ENCODE assay signal across 14 cellular contexts in genomic region chr6:28824793-28825731, GRCh38.
DNase-seq lines count a peak whose midpoint lies in the region; ATAC-seq and TF ChIP-seq lines count a peak whose summit lies in the region.
"Had no signal": no experiment of that assay in that cellular context is flagged by ENCODE, and none has a peak within 500 bp of the region (broad histone marks: within the 10 kb centered on the region; RNA-seq: fewer than 3 reads in every experiment).

No MANE protein-coding gene starts in this region.

- H3K36me3 Mint-ChIP-seq in activated naive CD4-positive, alpha-beta T cell treated with anti-CD3 and anti-CD28 coated beads, Interleukin-2, amount 10 ng/mL, durations not matched to agents 7 days and 5 days = peaks cover 3% of the 10 kb centered on the region
- H3K36me3 Mint-ChIP-seq in activated naive CD4-positive, alpha-beta T cell treated with anti-CD3 and anti-CD28 coated beads, Interleukin-2, amount 50 U/mL, for 72 hours = peaks cover 0 to 22% of the 10 kb centered on the region in 2 donors

- POLR2A ChIA-PET in SK-N-SH (lab: Yijun Ruan, JAX) = no interaction called here

- no peaks in the 10 kb centered on the region for H3K36me3 ChIP-seq in SK-N-SH (replicated peaks in 1 of 2; ENCODE audit: control insufficient read depth in 1 of 2, insufficient read depth in 2 of 2, low read length in 1 of 2)
- H3K36me3 ChIP-seq in iPS-15b (ENCODE audit: control insufficient read depth, insufficient read depth, low read length) = no peaks in the 10 kb centered on the region
- no peaks in the 10 kb centered on the region for H3K36me3 ChIP-seq in thoracic aorta
- H3K36me3 ChIP-seq: tibial artery had no signal

- peaks cover 3% of the 10 kb centered on the region for H3K4me1 Mint-ChIP-seq in activated naive CD4-positive, alpha-beta T cell treated with anti-CD3 and anti-CD28 coated beads, Interleukin-2, amount 10 ng/mL, durations not matched to agents 7 days and 5 days

- no peak for ATAC-seq in activated naive CD4-positive, alpha-beta T cell treated with anti-CD3 and anti-CD28 coated beads, Interleukin-2, amount 50 U/mL, for 72 hours
- ATAC-seq in thoracic aorta (ENCODE audit: insufficient number of reproducible peaks, low FRiP score, low read depth) = no peak
- no peak for ATAC-seq in GM21723 (IDR thresholded peaks at IDR 0.05; ENCODE audit: unreplicated experiment)
- no peak for ATAC-seq in GM18867 (IDR thresholded peaks at IDR 0.05; ENCODE audit: unreplicated experiment)

- no peaks in the 10 kb centered on the region for H3K9me2 ChIP-seq in SK-N-SH

- no peak overlapping the region for H2AFZ ChIP-seq in SK-N-SH (ENCODE audit: low read depth)

- H4K20me1 ChIP-seq in SK-N-SH (ENCODE audit: insufficient read depth) = no peaks in the 10 kb centered on the region

- TF ChIP-seq CTCF in SK-N-SH (IDR thresholded peaks at IDR 0.05) (no peak), thoracic aorta (IDR thresholded peaks at IDR 0.05) (no peak)

- TF ChIP-seq RAD21 in SK-N-SH (IDR thresholded peaks at IDR 0.05; ENCODE audit: low read length) = no peak

- H3K27ac Mint-ChIP-seq in activated naive CD4-positive, alpha-beta T cell treated with anti-CD3 and anti-CD28 coated beads, Interleukin-2, amount 10 ng/mL, durations not matched to agents 7 days and 5 days = no peak overlapping the region
- H3K27ac Mint-ChIP-seq in activated naive CD4-positive, alpha-beta T cell treated with anti-CD3 and anti-CD28 coated beads, Interleukin-2, amount 50 U/mL, for 72 hours = no peak overlapping the region
- H3K27ac Mint-ChIP-seq: activated B cell treated with CpG ODN at 0.5 μM for 24 hours, CD14-positive monocyte had no signal

- H3K9me3 ChIP-seq in SK-N-SH = no peaks in the 10 kb centered on the region
- H3K9me3 ChIP-seq in iPS-15b (ENCODE audit: control insufficient read depth, insufficient read depth, low read length) = no peaks in the 10 kb centered on the region
- H3K9me3 ChIP-seq in thoracic aorta = no peaks in the 10 kb centered on the region

- H3K27ac ChIP-seq in SK-N-SH (ENCODE audit: low read depth in 2 of 2, low read length in 1 of 2) = no peak overlapping the region
- H3K27ac ChIP-seq in thoracic aorta = no peak overlapping the region
- H3K27ac ChIP-seq: tibial artery had no signal

- no peaks in the 10 kb centered on the region for H3F3A ChIP-seq in SK-N-SH (replicated peaks; ENCODE audit: insufficient read depth)

- H3K4me1 ChIP-seq in SK-N-SH (ENCODE audit: control insufficient read depth in 1 of 2, insufficient read depth in 2 of 2, low read depth in 1 of 2, low read length in 1 of 2) (no peaks in the 10 kb centered on the region), iPS-15b (ENCODE audit: control insufficient read depth, insufficient read depth, low read length) (peaks cover 5% of the 10 kb centered on the region), thoracic aorta (ENCODE audit: control insufficient read depth in 1 of 2, low read depth in 2 of 2) (no peaks in the 10 kb centered on the region)

- H3K4me3 Mint-ChIP-seq in activated naive CD4-positive, alpha-beta T cell treated with anti-CD3 and anti-CD28 coated beads, Interleukin-2, amount 10 ng/mL, durations not matched to agents 7 days and 5 days = peak overlapping the region; percentile 3
- H3K4me3 Mint-ChIP-seq: activated B cell treated with CpG ODN at 0.5 μM for 24 hours had no signal

- H3K9ac ChIP-seq in SK-N-SH (no peak overlapping the region), iPS-15b (ENCODE audit: low read depth, low read length) (no peak overlapping the region)

- peaks cover 76% of the 10 kb centered on the region for H3K27me3 Mint-ChIP-seq in activated naive CD4-positive, alpha-beta T cell treated with anti-CD3 and anti-CD28 coated beads, Interleukin-2, amount 10 ng/mL, durations not matched to agents 7 days and 5 days

- H3K79me2 ChIP-seq in SK-N-SH (ENCODE audit: insufficient read depth) = no peaks in the 10 kb centered on the region

- H3K27me3 ChIP-seq in SK-N-SH (ENCODE audit: insufficient read depth) = peaks cover 64% of the 10 kb centered on the region
- H3K27me3 ChIP-seq in iPS-15b (ENCODE audit: control insufficient read depth, insufficient read depth, low read length) = peaks cover 85% of the 10 kb centered on the region
- peaks cover 19% of the 10 kb centered on the region for H3K27me3 ChIP-seq in thoracic aorta (replicated peaks; ENCODE audit: insufficient read depth)

- H3K4me2 ChIP-seq in SK-N-SH = no peak overlapping the region; the same call in 1 of the 2 replicates

- no peak for DNase-seq in activated naive CD4-positive, alpha-beta T cell treated with anti-CD3 and anti-CD28 coated beads, Interleukin-2, amount 10 ng/mL, durations not matched to agents 7 days and 5 days
- DNase-seq in activated naive CD4-positive, alpha-beta T cell treated with anti-CD3 and anti-CD28 coated beads, Interleukin-2, amount 50 U/mL, for 72 hours (ENCODE audit: low spot score in 2 of 2) = no peak
- DNase-seq in SK-N-SH (no peak), thoracic aorta (ENCODE audit: low spot score) (no peak), UCSD-AML1 (lab: John Stamatoyannopoulos, UW; ENCODE audit: unreplicated experiment) (no peak)
- DNase-seq: activated B cell treated with CpG ODN at 0.5 μM for 24 hours; activated effector memory CD4-positive, alpha-beta T cell treated with anti-CD3 and anti-CD28 coated beads, Interleukin-2, amount 50 U/mL, for 16 hours; NCI-H2107; stimulated activated CD4-positive, alpha-beta T cell treated with anti-CD3 and anti-CD28 coated beads, Interleukin-4, amount 100 ng/mL, for 4 hours; tibial artery had no signal

- H3K4me3 ChIP-seq in SK-N-SH (ENCODE audit: low read depth in 2 of 2, low read length in 1 of 2) (peak overlapping the region in 1 of 2 experiments; percentile 37; a peak in 1 of 4 replicates), iPS-15b (ENCODE audit: low read depth, low read length) (peak overlapping the region; percentile 39), thoracic aorta (peak overlapping the region; percentile 2)
- H3K4me3 ChIP-seq: tibial artery had no signal

- WGBS in SK-N-SH (ENCODE audit: low lambda C conversion rate) = 5% methylated on average over 34 of the region's 34 CpGs

- TF ChIP-seq EP300 in SK-N-SH (IDR thresholded peaks at IDR 0.05; ENCODE audit: borderline replicate concordance in 1 of 2, low read depth in 1 of 2, low read length in 1 of 2) = no peak

- no peaks in the 10 kb centered on the region for H3K9me3 Mint-ChIP-seq in activated naive CD4-positive, alpha-beta T cell treated with anti-CD3 and anti-CD28 coated beads, Interleukin-2, amount 10 ng/mL, durations not matched to agents 7 days and 5 days
- no peaks in the 10 kb centered on the region for H3K9me3 Mint-ChIP-seq in activated naive CD4-positive, alpha-beta T cell treated with anti-CD3 and anti-CD28 coated beads, Interleukin-2, amount 50 U/mL, for 72 hours

- CTCF ChIA-PET in activated naive CD4-positive, alpha-beta T cell treated with anti-CD3 and anti-CD28 coated beads, Interleukin-2, amount 10 ng/mL, durations not matched to agents 7 days and 5 days (lab: Charles Lee) = interaction anchor here (0.6 to 1.9 kb wide), 3 partner anchors 13 to 32 kb away, joined by 3 to 7 read pairs (median 5); no protein-coding TSS in a partner anchor
- CTCF ChIA-PET in SK-N-SH (lab: Yijun Ruan, JAX) = interaction anchor here (0.8 to 1.9 kb wide), 2 partner anchors 13 to 15 kb away, joined by 4 to 10 read pairs; no protein-coding TSS in a partner anchor

TF ChIP-seq in SK-N-SH, 30 proteins besides CTCF, POLR2A, EP300 and RAD21:
- TF ChIP-seq EZH2phosphoT487 (IDR thresholded peaks at IDR 0.05; ENCODE audit: borderline replicate concordance, low read depth) = peak; percentile 71; the same call in 1 of the 2 replicates
- TF ChIP-seq USF1 (IDR thresholded peaks at IDR 0.05; ENCODE audit: borderline replicate concordance, low read depth) = 0 out of 2 replicates have a peak, but pooled peaks have one; percentile 28
- no peak for TF ChIP-seq RXRA (IDR thresholded peaks at IDR 0.05; ENCODE audit: borderline replicate concordance, low read depth)
